8 cellular contexts compared by ENCODE assay signal in the genomic region with DNA sequence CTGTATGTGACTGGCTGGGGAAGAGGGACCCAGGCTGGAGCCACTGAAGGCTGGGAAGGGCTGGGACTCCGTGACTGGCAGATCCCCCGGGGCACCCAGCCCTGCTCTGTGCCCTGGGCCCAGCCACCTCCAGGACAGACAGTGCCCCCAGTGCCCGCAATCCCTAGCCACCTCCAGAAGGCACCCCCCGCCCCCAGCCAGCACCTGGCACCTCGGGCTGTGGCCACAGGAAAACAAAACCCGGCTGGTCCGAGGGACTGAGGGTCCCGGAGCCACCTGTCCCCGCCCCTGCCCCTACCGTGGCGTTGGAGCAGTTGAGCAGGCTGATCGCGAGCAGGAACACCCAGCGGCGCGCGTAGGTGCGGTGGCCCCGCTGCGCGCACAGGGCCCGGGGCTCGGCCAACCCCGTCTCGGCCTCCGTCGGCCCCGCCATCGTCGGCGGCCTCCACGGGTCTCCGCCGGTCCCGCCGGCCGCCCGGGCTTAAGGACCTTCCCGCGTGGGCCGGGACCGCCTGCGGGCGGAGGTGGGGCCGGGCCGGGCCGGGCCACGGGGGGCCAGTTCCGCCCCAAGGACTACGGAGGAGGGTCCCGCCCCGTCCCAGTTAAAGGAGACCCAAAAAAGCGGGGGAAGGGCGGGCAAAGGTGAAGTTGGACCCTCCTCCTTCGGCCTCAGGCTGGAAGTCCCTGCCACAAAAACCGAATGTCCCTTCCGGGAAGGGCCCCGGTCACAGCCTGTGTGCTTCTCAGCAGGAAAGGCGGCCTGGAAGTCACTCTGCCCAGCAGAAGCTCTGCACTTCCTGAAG. TPM values are rescaled to one million over a fixed set of nuclear protein-coding genes. Genes with fewer than 3 reads are reported as not detected.
DNase-seq lines count a peak whose midpoint lies in the region; ATAC-seq and TF ChIP-seq lines count a peak whose summit lies in the region.

A gene (minus strand): TSS at position 457 of the 803 bp plus-strand sequence. CDS start 24 bp downstream, at position 433.

- ATAC-seq in T-helper 17 cell (peak; percentile 31), heart right ventricle (peak; percentile 1 to 46 (median 25)), HG02678 (IDR thresholded peaks at IDR 0.05; ENCODE audit: unreplicated experiment) (no peak), GM18498 (IDR thresholded peaks at IDR 0.05; ENCODE audit: unreplicated experiment) (no peak), GM21447 (IDR thresholded peaks at IDR 0.05; ENCODE audit: unreplicated experiment) (no peak)

- H3K27ac Mint-ChIP-seq in T-helper 17 cell, result peak within 1 kb of the TSS; percentile 24

- no peaks in the 10 kb centered on the region for H4K20me1 ChIP-seq in BLaER1 treated with 17β-estradiol and CSF1 and Interleukin-3, amounts not matched to agents 10 nM and 100 nM

- peaks cover 21 to 69% (median 41%) of the 10 kb centered on the region in 10 experiments; a peak in 19 of 20 replicates for H3K4me1 ChIP-seq in BLaER1 treated with 17β-estradiol and CSF1 and Interleukin-3, amounts not matched to agents 10 nM and 100 nM
- peaks cover 18 to 43% (median 36%) of the 10 kb centered on the region in 9 donors for H3K4me1 ChIP-seq in heart right ventricle
- H3K4me1 ChIP-seq in ovary (ENCODE audit: insufficient read depth), result no peaks in the 10 kb centered on the region

- peak within 1 kb of the TSS in 4 of 11 experiments; percentile 22 to 77 (median 76); a peak in 8 of 22 replicates for H3K27ac ChIP-seq in BLaER1 treated with 17β-estradiol and CSF1 and Interleukin-3, amounts not matched to agents 10 nM and 100 nM
- H3K27ac ChIP-seq in heart right ventricle, result peak within 1 kb of the TSS; percentile 41 to 93 (median 90)
- H3K27ac ChIP-seq in ovary, result no peak within 1 kb of the TSS

- H3K27me3 ChIP-seq in BLaER1 treated with 17β-estradiol and CSF1 and Interleukin-3, amounts not matched to agents 10 nM and 100 nM, result peaks cover 0 to 13% (median 0%) of the 10 kb centered on the region in 11 experiments; a peak in 7 of 22 replicates
- H3K27me3 ChIP-seq in heart right ventricle, result no peaks in the 10 kb centered on the region
- H3K27me3 ChIP-seq in ovary, result no peaks in the 10 kb centered on the region

- peak within 1 kb of the TSS; percentile 9 for H3K4me3 Mint-ChIP-seq in T-helper 17 cell

- TF ChIP-seq CTCF in heart right ventricle (IDR thresholded peaks at IDR 0.05), result peak in 1 of 9 donors; percentile 12
- TF ChIP-seq CTCF in ovary (IDR thresholded peaks at IDR 0.05), result no peak

- peak within 1 kb of the TSS in 3 of 11 experiments; percentile 58 to 67 (median 58); a peak in 5 of 22 replicates for H3K9ac ChIP-seq in BLaER1 treated with 17β-estradiol and CSF1 and Interleukin-3, amounts not matched to agents 10 nM and 100 nM

- no peak for DNase-seq in T-helper 17 cell
- peak; percentile 47 to 56 for DNase-seq in heart right ventricle
- peak in 2 of 5 donors; percentile 26 for DNase-seq in ovary
- no peak for DNase-seq in amniotic stem cell (lab: John Stamatoyannopoulos, UW)

- 9 to 11% methylated on average over 56 to 59 of the region's 59 CpGs for WGBS in heart right ventricle, 2 donors
- WGBS in ovary, 3 donors, result 9 to 11% (median 10%) methylated on average over 48 to 59 of the region's 59 CpGs

- H3K9me3 ChIP-seq in BLaER1 treated with 17β-estradiol and CSF1 and Interleukin-3, amounts not matched to agents 10 nM and 100 nM (replicated peaks in 1 of 11), result no peaks in the 10 kb centered on the region
- H3K9me3 ChIP-seq in T-helper 17 cell (ENCODE audit: control insufficient read depth, low read length, poor library complexity, severe bottlenecking), result no peaks in the 10 kb centered on the region
- no peaks in the 10 kb centered on the region for H3K9me3 ChIP-seq in heart right ventricle
- no peaks in the 10 kb centered on the region for H3K9me3 ChIP-seq in ovary

- intact Hi-C loops in heart right ventricle (cut with DNase I) (loop anchor here in 1 of 10 donors (2.0 to 10.0 kb wide), 2 partner anchors 14 to 246 kb away; a partner anchor contains a TSS), ovary (cut with DNase I) (no loop called here)

- no peak for TF ChIP-seq EP300 in ovary (IDR thresholded peaks at IDR 0.05)

- peaks cover 2% of the 10 kb centered on the region for H3K4me1 Mint-ChIP-seq in T-helper 17 cell

- peaks cover 16% of the 10 kb centered on the region for H3K27me3 Mint-ChIP-seq in T-helper 17 cell

- no peak for TF ChIP-seq POLR2A in ovary (IDR thresholded peaks at IDR 0.05)

- H3K4me2 ChIP-seq in BLaER1 treated with 17β-estradiol and CSF1 and Interleukin-3, amounts not matched to agents 10 nM and 100 nM, result peak within 1 kb of the TSS in 9 of 11 experiments; percentile 1 to 91 (median 62); a peak in 15 of 22 replicates

- peak within 1 kb of the TSS in 2 of 10 experiments; percentile 17 to 31; a peak in 4 of 20 replicates for H3K4me3 ChIP-seq in BLaER1 treated with 17β-estradiol and CSF1 and Interleukin-3, amounts not matched to agents 10 nM and 100 nM
- peak within 1 kb of the TSS; percentile 46 to 67 (median 64) for H3K4me3 ChIP-seq in heart right ventricle
- peak within 1 kb of the TSS; percentile 11 for H3K4me3 ChIP-seq in ovary

- no peaks in the 10 kb centered on the region for H3K36me3 ChIP-seq in BLaER1 treated with 17β-estradiol and CSF1 and Interleukin-3, amounts not matched to agents 10 nM and 100 nM
- H3K36me3 ChIP-seq in heart right ventricle (peaks cover 0 to 6% (median 0%) of the 10 kb centered on the region in 9 donors), ovary (no peaks in the 10 kb centered on the region)

- no peaks in the 10 kb centered on the region for H3K36me3 Mint-ChIP-seq in T-helper 17 cell (ENCODE audit: low read depth)

RNA-seq across cellular contexts. Expression of the gene that starts here (rescaled TPM):
- 1 to 10 TPM; 1.1 to 2.7 TPM for total RNA-seq in T-helper 17 cell
- 10 to 100 TPM in 9 of 10 donors, 1 to 10 TPM in 1; 9.8 to 16.9 (median 12.3) TPM for total RNA-seq in heart right ventricle
- polyA plus RNA-seq in heart right ventricle, result 10 to 100 TPM in 1 of 2 donors, 1 to 10 TPM in 1; 8.8 to 28.5 TPM
- total RNA-seq in ovary, result 1 to 10 TPM; 1.1 to 5.2 (median 2.5) TPM
- 1 to 10 TPM in 1 of 2 donors, under 1 TPM in 1; 0.43 to 1.8 TPM for polyA plus RNA-seq in ovary

Comparison
In these comparisons a context has a peak if more than half of its experiments do, and no peak if none do; other contexts are left out.
1. H3K27ac ChIP-seq: peak in heart right ventricle (10 of 10); none in ovary (0 of 2).
2. ATAC-seq: peak in T-helper 17 cell (single experiment) and heart right ventricle (8 of 8); none in HG02678 (single experiment), GM18498 (single experiment) and GM21447 (single experiment).
3. DNase-seq: peak in heart right ventricle (2 of 2); none in T-helper 17 cell (0 of 3) and amniotic stem cell (single experiment).